31 cellular contexts compared by ENCODE assay signal in genomic region chr6:85063611-85064010, GRCh38.
"Had no signal": no experiment of that assay in that cellular context is flagged by ENCODE, and none has a peak within 500 bp of the region (broad histone marks: within the 10 kb centered on the region; RNA-seq: fewer than 3 reads in every experiment).

No MANE protein-coding gene starts in this region.

- H3K36me3 ChIP-seq: adrenal gland, esophagus muscularis mucosa, gastrocnemius medialis had no signal

- DNase-seq: activated CD4-positive, alpha-beta memory T cell treated with anti-CD3 and anti-CD28 coated beads for 36 hours; activated CD4-positive, alpha-beta T cell treated with anti-CD3 and anti-CD28 coated beads for 36 hours; activated CD4-positive, alpha-beta T cell treated with anti-CD3 and anti-CD28 coated beads, Interleukin-2, amount 10 ng/mL, durations not matched to agents 24 days and 14 days; activated CD4-positive, CD25-positive, alpha-beta regulatory T cell; activated CD4-positive, CD25-positive, alpha-beta regulatory T cell treated with anti-CD3 and anti-CD28 coated beads, Interleukin-2, amount 50 U/mL, for 72 hours; activated CD8-positive, alpha-beta memory T cell treated with anti-CD3 and anti-CD28 coated beads, Interleukin-2, amount 10 ng/mL, durations not matched to agents 7 days and 5 days; activated CD8-positive, alpha-beta memory T cell treated with anti-CD3 and anti-CD28 coated beads, Interleukin-2, amount 50 U/mL, for 4 hours; activated CD8-positive, alpha-beta T cell treated with anti-CD3 and anti-CD28 coated beads, Interleukin-2, amount 10 ng/mL, durations not matched to agents 7 days and 5 days; activated effector memory CD4-positive, alpha-beta T cell treated with anti-CD3 and anti-CD28 coated beads, Interleukin-2, amount 50 U/mL, for 16 hours; activated naive CD4-positive, alpha-beta T cell treated with anti-CD3 and anti-CD28 coated beads for 36 hours; activated naive CD8-positive, alpha-beta T cell treated with anti-CD3 and anti-CD28 coated beads for 36 hours; activated naive CD8-positive, alpha-beta T cell treated with anti-CD3 and anti-CD28 coated beads, Interleukin-2, amount 50 U/mL, for 24 hours; activated T-cell treated with anti-CD3 and anti-CD28 coated beads, Interleukin-2, amount 50 U/mL, for 1 hour; activated T-cell treated with anti-CD3 and anti-CD28 coated beads, Interleukin-2, amount 50 U/mL, for 48 hours; adrenal gland; amygdala; aorta; body of pancreas; caudate nucleus; cortex of kidney; dermis blood vessel endothelial cell; effector CD4-positive, alpha-beta T cell; effector memory CD8-positive, alpha-beta T cell; erythroblast; foreskin keratinocyte; gastrocnemius medialis; glutamatergic neuron; T-helper 2 cell had no signal

- H3K9me3 ChIP-seq: adrenal gland, body of pancreas, esophagus muscularis mucosa, gastrocnemius medialis had no signal

- H3K4me1 ChIP-seq: adrenal gland, body of pancreas, esophagus muscularis mucosa, foreskin keratinocyte, gastrocnemius medialis had no signal

- FAIRE-seq: colon, TTC549 had no signal

- H3K4me3 ChIP-seq: adrenal gland, body of pancreas, esophagus muscularis mucosa, gastrocnemius medialis had no signal

- H3K27ac ChIP-seq: adrenal gland, body of pancreas, esophagus muscularis mucosa, foreskin keratinocyte, gastrocnemius medialis had no signal

- H3K27me3 ChIP-seq: adrenal gland, body of pancreas, esophagus muscularis mucosa, foreskin keratinocyte, gastrocnemius medialis had no signal

- ATAC-seq: activated CD4-positive, alpha-beta T cell treated with anti-CD3 and anti-CD28 coated beads for 36 hours; activated CD8-positive, alpha-beta memory T cell treated with anti-CD3 and anti-CD28 coated beads, Interleukin-2, amount 10 ng/mL, durations not matched to agents 7 days and 5 days; activated CD8-positive, alpha-beta T cell treated with anti-CD3 and anti-CD28 coated beads, Interleukin-2, amount 10 ng/mL, durations not matched to agents 7 days and 5 days; activated naive CD8-positive, alpha-beta T cell treated with anti-CD3 and anti-CD28 coated beads, Interleukin-2, amount 50 U/mL, for 24 hours; body of pancreas; effector memory CD8-positive, alpha-beta T cell; foreskin keratinocyte; gastrocnemius medialis had no signal
